18 cellular contexts compared by ENCODE assay signal in the genomic region with DNA sequence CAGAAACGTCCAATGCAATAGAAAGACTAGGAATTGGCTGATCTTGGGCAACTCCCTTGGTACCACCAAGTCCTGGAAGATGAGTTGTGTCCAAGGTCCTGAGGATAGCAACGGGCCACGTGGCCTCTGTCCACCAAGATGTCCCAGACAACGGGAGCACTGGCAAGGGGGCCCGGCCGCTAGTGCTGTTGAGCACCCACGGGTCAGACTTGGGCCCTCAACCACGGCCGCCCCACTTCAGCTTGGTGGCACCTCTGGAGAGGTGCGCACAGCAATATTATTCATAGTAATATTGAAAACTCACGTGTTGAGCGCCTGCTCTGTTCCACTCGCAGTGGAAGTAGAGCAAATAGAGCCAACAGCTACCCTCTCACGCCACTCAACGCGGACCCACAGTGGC. TPM values are rescaled to one million over a fixed set of nuclear protein-coding genes. Genes with fewer than 3 reads are reported as not detected.
A peak's percentile ranks its signal among the peaks of the same experiment; 100 is the strongest.
DNase-seq lines count a peak whose midpoint lies in the region; ATAC-seq and TF ChIP-seq lines count a peak whose summit lies in the region.
"Had no signal": no experiment of that assay in that cellular context is flagged by ENCODE, and none has a peak within 500 bp of the region (broad histone marks: within the 10 kb centered on the region; RNA-seq: fewer than 3 reads in every experiment).

No MANE protein-coding gene starts in this region.

- TF ChIP-seq POLR2A in lower leg skin (IDR thresholded peaks at IDR 0.05), result no peak

- H3K9me3 ChIP-seq in T-helper 17 cell (ENCODE audit: control insufficient read depth, low read length, poor library complexity, severe bottlenecking), result no peaks in the 10 kb centered on the region
- H3K9me3 ChIP-seq: BE2C had no signal

- H3K4me3 Mint-ChIP-seq in T-helper 1 cell treated with Interleukin-12 subunit alpha and Interleukin-12 subunit beta and Interleukin-4 antibody, amounts not matched to agents 30 μg/mL and 1 μg/mL, for 36 hours, result no peak overlapping the region
- H3K4me3 Mint-ChIP-seq in T-helper 17 cell (no peak overlapping the region), memory B cell (no peak overlapping the region)
- no peak overlapping the region for H3K4me3 Mint-ChIP-seq in stimulated activated memory B cell treated with anti-CD40 and anti-IgM and Interleukin-4, amounts not matched to agents 10 μg/mL and 1 μg/mL and 100 μg/mL, for 72 hours
- H3K4me3 Mint-ChIP-seq: H9, HFFc6 had no signal

- H3K4me1 Mint-ChIP-seq in T-helper 1 cell treated with Interleukin-12 subunit alpha and Interleukin-12 subunit beta and Interleukin-4 antibody, amounts not matched to agents 30 μg/mL and 1 μg/mL, for 36 hours (ENCODE audit: low read depth), result peaks cover 35% of the 10 kb centered on the region
- peaks cover 19% of the 10 kb centered on the region for H3K4me1 Mint-ChIP-seq in T-helper 17 cell
- H3K4me1 Mint-ChIP-seq in memory B cell, result peaks cover 35% of the 10 kb centered on the region
- H3K4me1 Mint-ChIP-seq in stimulated activated memory B cell treated with anti-CD40 and anti-IgM and Interleukin-4, amounts not matched to agents 10 μg/mL and 1 μg/mL and 100 μg/mL, for 72 hours, result peaks cover 70% of the 10 kb centered on the region
- H3K4me1 Mint-ChIP-seq: H9 had no signal

- peaks cover 42% of the 10 kb centered on the region for H3K36me3 Mint-ChIP-seq in T-helper 1 cell treated with Interleukin-12 subunit alpha and Interleukin-12 subunit beta and Interleukin-4 antibody, amounts not matched to agents 30 μg/mL and 1 μg/mL, for 36 hours (ENCODE audit: low read depth)
- peaks cover 2% of the 10 kb centered on the region for H3K36me3 Mint-ChIP-seq in T-helper 17 cell (ENCODE audit: low read depth)
- peaks cover 16% of the 10 kb centered on the region for H3K36me3 Mint-ChIP-seq in memory B cell
- peaks cover 85% of the 10 kb centered on the region for H3K36me3 Mint-ChIP-seq in stimulated activated memory B cell treated with anti-CD40 and anti-IgM and Interleukin-4, amounts not matched to agents 10 μg/mL and 1 μg/mL and 100 μg/mL, for 72 hours

- DNase-seq in T-helper 1 cell (no peak), T-helper 17 cell (no peak), memory B cell (ENCODE audit: low spot score in 2 of 2) (no peak), lower leg skin (ENCODE audit: low spot score in 2 of 2) (no peak)
- DNase-seq in central memory CD4-positive, alpha-beta T cell, result no peak
- DNase-seq: BE2C, GM23248, H9, HFFc6, IMR-90, MM.1S, NCI-H2029, NCI-H526 treated with DMSO at 0.1 percent for 48 hours, SHP77 had no signal

- intact Hi-C loops in lower leg skin (cut with DNase I; ENCODE audit: low total_unique reads), result no loop called here

- 91 to 94% methylated on average over 16 of the region's 16 CpGs for WGBS in lower leg skin, 2 donors

- no peaks in the 10 kb centered on the region for H3K27me3 Mint-ChIP-seq in T-helper 1 cell treated with Interleukin-12 subunit alpha and Interleukin-12 subunit beta and Interleukin-4 antibody, amounts not matched to agents 30 μg/mL and 1 μg/mL, for 36 hours (ENCODE audit: low read depth)
- H3K27me3 Mint-ChIP-seq in T-helper 17 cell, result no peaks in the 10 kb centered on the region
- H3K27me3 Mint-ChIP-seq in memory B cell, result no peaks in the 10 kb centered on the region
- no peaks in the 10 kb centered on the region for H3K27me3 Mint-ChIP-seq in stimulated activated memory B cell treated with anti-CD40 and anti-IgM and Interleukin-4, amounts not matched to agents 10 μg/mL and 1 μg/mL and 100 μg/mL, for 72 hours

- no peaks in the 10 kb centered on the region for H3K9me3 Mint-ChIP-seq in T-helper 1 cell treated with Interleukin-12 subunit alpha and Interleukin-12 subunit beta and Interleukin-4 antibody, amounts not matched to agents 30 μg/mL and 1 μg/mL, for 36 hours
- no peaks in the 10 kb centered on the region for H3K9me3 Mint-ChIP-seq in memory B cell
- H3K9me3 Mint-ChIP-seq in stimulated activated memory B cell treated with anti-CD40 and anti-IgM and Interleukin-4, amounts not matched to agents 10 μg/mL and 1 μg/mL and 100 μg/mL, for 72 hours, result peaks cover 5% of the 10 kb centered on the region
- H3K9me3 Mint-ChIP-seq: H9, HFFc6 had no signal

- H3K4me3 ChIP-seq in lower leg skin (ENCODE audit: low read depth, poor library complexity, severe bottlenecking), result no peak overlapping the region
- H3K4me3 ChIP-seq: GM23248 had no signal

- no peak for ATAC-seq in T-helper 17 cell
- ATAC-seq in memory B cell (ENCODE audit: low read depth), result no peak
- ATAC-seq in stimulated activated memory B cell treated with anti-CD40 and anti-IgM and Interleukin-4, amounts not matched to agents 10 μg/mL and 1 μg/mL and 100 μg/mL, for 72 hours, result no peak
- ATAC-seq in GM18873 (IDR thresholded peaks at IDR 0.05; ENCODE audit: low FRiP score, unreplicated experiment), result no peak
- ATAC-seq: Panc1 had no signal

- peak overlapping the region; percentile 43 for H3K27ac Mint-ChIP-seq in T-helper 1 cell treated with Interleukin-12 subunit alpha and Interleukin-12 subunit beta and Interleukin-4 antibody, amounts not matched to agents 30 μg/mL and 1 μg/mL, for 36 hours
- H3K27ac Mint-ChIP-seq in T-helper 17 cell (peak overlapping the region; percentile 100), memory B cell (peak overlapping the region; percentile 100)
- peak overlapping the region; percentile 100 for H3K27ac Mint-ChIP-seq in stimulated activated memory B cell treated with anti-CD40 and anti-IgM and Interleukin-4, amounts not matched to agents 10 μg/mL and 1 μg/mL and 100 μg/mL, for 72 hours
- H3K27ac Mint-ChIP-seq: H9, HFFc6 had no signal

- no peak for TF ChIP-seq CTCF in lower leg skin (IDR thresholded peaks at IDR 0.05)

RNA-seq across cellular contexts. Expression of a gene that starts 19.0 kb away (rescaled TPM):
- total RNA-seq in T-helper 17 cell (100 to 1,000 TPM; 108 to 163 TPM), lower leg skin (10 to 100 TPM in 1 of 4 donors, 1 to 10 TPM in 3; 4.8 to 11.9 (median 6.5) TPM)

RNA-seq across cellular contexts. Expression of a gene that starts 20.0 kb away (rescaled TPM):
- total RNA-seq in T-helper 17 cell (10 to 100 TPM; 40.0 to 54.8 TPM), lower leg skin (10 to 100 TPM; 36.8 to 68.7 (median 56.4) TPM)

RNA-seq across cellular contexts. Expression of a gene that starts 28.2 kb away (rescaled TPM):
- total RNA-seq in T-helper 17 cell, result 10 to 100 TPM; 66.7 to 82.9 TPM
- 10 to 100 TPM; 26.4 to 58.2 (median 44.7) TPM for total RNA-seq in lower leg skin

RNA-seq across cellular contexts. Expression of a gene that starts 58.2 kb away (rescaled TPM):
- under 1 TPM; 0.16 to 0.20 TPM for total RNA-seq in T-helper 17 cell
- under 1 TPM; 0.19 to 0.67 (median 0.35) TPM for total RNA-seq in lower leg skin

Comparison
In these comparisons a context has a peak if more than half of its experiments do, and no peak if none do; other contexts are left out.
1. H3K27ac Mint-ChIP-seq: peak in every context shown above with its lines; median percentile 100 in T-helper 17 cell; 100 in memory B cell; 100 in stimulated activated memory B cell treated with anti-CD40 and anti-IgM and Interleukin-4, amounts not matched to agents 10 μg/mL and 1 μg/mL and 100 μg/mL, for 72 hours; 43 in T-helper 1 cell treated with Interleukin-12 subunit alpha and Interleukin-12 subunit beta and Interleukin-4 antibody, amounts not matched to agents 30 μg/mL and 1 μg/mL, for 36 hours.
2. RNA of a gene that starts 19.0 kb away (total RNA-seq): 108 to 163 TPM in T-helper 17 cell; 4.8 to 11.9 TPM in lower leg skin; every median in the first group is over 4 times any median in the second.